26 cellular contexts compared by ENCODE assay signal in genomic region chr1:196209265-196209664, GRCh38.
"Had no signal": no experiment of that assay in that cellular context is flagged by ENCODE, and none has a peak within 500 bp of the region (broad histone marks: within the 10 kb centered on the region; RNA-seq: fewer than 3 reads in every experiment).

No MANE protein-coding gene starts in this region.

- H3K27me3 ChIP-seq: body of pancreas, cardiac muscle cell, esophagus squamous epithelium, hepatocyte, left lung, spleen, thyroid gland, upper lobe of right lung had no signal

- H3K9me3 ChIP-seq: body of pancreas, esophagus squamous epithelium, left lung, prostate gland, spleen, thyroid gland, upper lobe of right lung had no signal

- H2AFZ ChIP-seq: hepatocyte had no signal

- H3K4me3 ChIP-seq: body of pancreas, cardiac muscle cell, esophagus squamous epithelium, hepatocyte, left lung, prostate gland, spleen, thyroid gland, upper lobe of right lung had no signal

- H3K27me3 Mint-ChIP-seq: T-cell had no signal

- H3K36me3 ChIP-seq: cardiac muscle cell, esophagus squamous epithelium, left lung, prostate gland, spleen, thyroid gland, upper lobe of right lung, WERI-Rb-1 had no signal

- H3K27ac Mint-ChIP-seq: endodermal cell; immature natural killer cell; natural killer cell; T-cell; T-helper 2 cell treated with Interferon-gamma antibody and Interleukin-4, amounts not matched to agents 5 μg/mL and 100 μg/mL, for 36 hours had no signal

- H3K4me3 Mint-ChIP-seq: endodermal cell; immature natural killer cell; natural killer cell; T-cell; T-helper 2 cell treated with Interferon-gamma antibody and Interleukin-4, amounts not matched to agents 5 μg/mL and 100 μg/mL, for 36 hours had no signal

- H3K4me1 Mint-ChIP-seq: endodermal cell, immature natural killer cell, natural killer cell, T-cell had no signal

- ATAC-seq: body of pancreas, natural killer cell, T-cell, upper lobe of right lung had no signal

- H3K36me3 Mint-ChIP-seq: immature natural killer cell, natural killer cell, T-cell had no signal

- H3K4me2 ChIP-seq: hepatocyte had no signal

- H3K4me1 ChIP-seq: body of pancreas, esophagus squamous epithelium, left lung, prostate gland, spleen, thyroid gland, upper lobe of right lung had no signal

- H3K9me3 Mint-ChIP-seq: endodermal cell; T-helper 2 cell treated with Interferon-gamma antibody and Interleukin-4, amounts not matched to agents 5 μg/mL and 100 μg/mL, for 36 hours had no signal

- DNase-seq: activated CD8-positive, alpha-beta memory T cell treated with anti-CD3 and anti-CD28 coated beads for 24 hours; activated CD8-positive, alpha-beta memory T cell treated with anti-CD3 and anti-CD28 coated beads, Interleukin-2, amount 50 U/mL, for 48 hours; activated naive CD4-positive, alpha-beta T cell treated with Interleukin-2 at 50 U/mL for 16 hours; activated T-cell treated with anti-CD3 and anti-CD28 coated beads, Interleukin-2, amount 50 U/mL, for 48 hours; amygdala; body of pancreas; cortex of kidney; endodermal cell; esophagus squamous epithelium; foreskin melanocyte; immature natural killer cell; left lung; mammary epithelial cell; midbrain; natural killer cell; spleen; stimulated activated CD4-positive, alpha-beta T cell treated with anti-CD3 and anti-CD28 coated beads, Interleukin-4, amount 100 ng/mL, for 1 hour; stimulated activated naive CD4-positive, alpha-beta T cell treated with Interleukin-2 at 50 U/mL for 16 hours; T-cell; thyroid gland; upper lobe of right lung; WERI-Rb-1 had no signal

- H3K27ac ChIP-seq: body of pancreas, cardiac muscle cell, esophagus squamous epithelium, hepatocyte, left lung, prostate gland, spleen, thyroid gland, upper lobe of right lung, WERI-Rb-1 had no signal
